9 cellular contexts compared by ENCODE assay signal in genomic region chrX:56726609-56727008, GRCh38. TPM values are rescaled to one million over a fixed set of nuclear protein-coding genes. Genes with fewer than 3 reads are reported as not detected.
A peak's percentile ranks its signal among the peaks of the same experiment; 100 is the strongest.
DNase-seq lines count a peak whose midpoint lies in the region; ATAC-seq, FAIRE-seq and TF ChIP-seq lines count a peak whose summit lies in the region.
"Had no signal": no experiment of that assay in that cellular context is flagged by ENCODE, and none has a peak within 500 bp of the region (broad histone marks: within the 10 kb centered on the region; RNA-seq: fewer than 3 reads in every experiment).

No MANE protein-coding gene starts in this region.

- DNase-seq in CD4-positive, alpha-beta T cell, result peak in 2 of 10 experiments; percentile 7 to 8
- peak; percentile 25 for DNase-seq in GM13976 (ENCODE audit: low spot score)
- peak; percentile 61 for DNase-seq in M059J (ENCODE audit: low read depth)
- peak; percentile 46 for DNase-seq in SK-N-DZ (ENCODE audit: low spot score)
- DNase-seq in esophagus squamous epithelium (lab: John Stamatoyannopoulos, UW), result no peak
- DNase-seq in psoas muscle, result no peak
- DNase-seq in GM12891 (ENCODE audit: insufficient read length, low spot score), result no peak
- no peak for DNase-seq in NCI-H774 (lab: John Stamatoyannopoulos, UW)

- peak overlapping the region; percentile 64 for H3K4me3 Mint-ChIP-seq in CD4-positive, alpha-beta T cell

- in situ Hi-C loops in GM13976 (cut with MboI; ENCODE audit: low sequenced_read_pairs, unreplicated experiment), result no loop called here

- TF ChIP-seq POLR2A in esophagus squamous epithelium (IDR thresholded peaks at IDR 0.05) (no peak), GM12891 (IDR thresholded peaks at IDR 0.05; ENCODE audit: low read depth, low read length) (no peak)

- intact Hi-C loops in CD4-positive, alpha-beta T cell (cut with DNase I, micrococcal nuclease), result loop anchor here (1.0 to 5.0 kb wide), 4 partner anchors 159 to 444 kb away; partner anchors contain the start of gene UBQLN2 (in 1 of the 2)
- intact Hi-C loops in esophagus squamous epithelium (cut with DNase I), result no loop called here
- intact Hi-C loops in psoas muscle (cut with DNase I), result loop anchor here in 1 of 2 donors (5.0 kb wide), 1 partner anchor 444 kb away; no protein-coding TSS in a partner anchor

- no peaks in the 10 kb centered on the region for H3K9me3 ChIP-seq in CD4-positive, alpha-beta T cell (ENCODE audit: control insufficient read depth, low read length)
- no peaks in the 10 kb centered on the region for H3K9me3 ChIP-seq in esophagus squamous epithelium
- peaks cover 6% of the 10 kb centered on the region for H3K9me3 ChIP-seq in psoas muscle

- peak; percentile 58 for TF ChIP-seq CTCF in CD4-positive, alpha-beta T cell (IDR thresholded peaks at IDR 0.05)
- TF ChIP-seq CTCF in GM13976 (IDR thresholded peaks at IDR 0.05; ENCODE audit: borderline replicate concordance, control extremely low read depth, extremely low read depth, insufficient read depth, missing control alignments) (peak; percentile 51), esophagus squamous epithelium (IDR thresholded peaks at IDR 0.05) (peak; percentile 27 to 55 (median 47)), psoas muscle (IDR thresholded peaks at IDR 0.05) (peak; percentile 65)

- H3K27ac ChIP-seq in CD4-positive, alpha-beta T cell (ENCODE audit: low read depth, low read length), result no peak overlapping the region
- H3K27ac ChIP-seq in esophagus squamous epithelium, result no peak overlapping the region
- H3K27ac ChIP-seq in psoas muscle, result no peak overlapping the region
- H3K27ac ChIP-seq: SK-N-MC had no signal

- peaks cover 10% of the 10 kb centered on the region for H3K36me3 Mint-ChIP-seq in CD4-positive, alpha-beta T cell (ENCODE audit: low read depth)

- H3K27me3 Mint-ChIP-seq in CD4-positive, alpha-beta T cell, result no peaks in the 10 kb centered on the region

- CTCF ChIA-PET in CD4-positive, alpha-beta T cell (lab: Charles Lee), result interaction anchor here (0.6 to 1.7 kb wide), 10 partner anchors 8 to 479 kb away, joined by 3 to 14 read pairs (median 3); no protein-coding TSS in a partner anchor

- no peaks in the 10 kb centered on the region for H3K9me3 Mint-ChIP-seq in CD4-positive, alpha-beta T cell

- WGBS in esophagus squamous epithelium, 2 donors, result 0% methylated on average over 1 of the region's 1 CpG
- WGBS in psoas muscle, 3 donors, result 0 to 4% (median 0%) methylated on average over 1 of the region's 1 CpG

- H3K4me1 ChIP-seq in esophagus squamous epithelium (peaks cover 0 to 18% (median 3%) of the 10 kb centered on the region in 3 donors), psoas muscle (no peaks in the 10 kb centered on the region)

- FAIRE-seq in GM12891 (lab: Jason Lieb, UNC), result no peak

- peak; percentile 51 for ATAC-seq in CD4-positive, alpha-beta T cell (ENCODE audit: poor library complexity)
- ATAC-seq in psoas muscle, result peak in 1 of 4 donors; percentile 58

- H3K27ac Mint-ChIP-seq in CD4-positive, alpha-beta T cell, result peak overlapping the region; percentile 71

- H3K27me3 ChIP-seq in CD4-positive, alpha-beta T cell (ENCODE audit: control insufficient read depth, insufficient read depth, low read length), result no peaks in the 10 kb centered on the region
- no peaks in the 10 kb centered on the region for H3K27me3 ChIP-seq in esophagus squamous epithelium
- peaks cover 0 to 49% (median 0%) of the 10 kb centered on the region in 3 donors for H3K27me3 ChIP-seq in psoas muscle (ENCODE audit: insufficient read depth in 3 of 3, low read length in 2 of 3)

- H3K4me3 ChIP-seq in esophagus squamous epithelium (no peak overlapping the region), psoas muscle (no peak overlapping the region)
- H3K4me3 ChIP-seq: SK-N-MC had no signal

- POLR2A ChIA-PET in CD4-positive, alpha-beta T cell (lab: Charles Lee), result interaction anchor here (0.6 to 1.3 kb wide), 3 partner anchors 134 to 445 kb away, joined by 3 to 7 read pairs (median 3); no protein-coding TSS in a partner anchor

- H3K36me3 ChIP-seq in esophagus squamous epithelium (no peaks in the 10 kb centered on the region), psoas muscle (ENCODE audit: insufficient read depth in 1 of 2, low read depth in 1 of 2) (no peaks in the 10 kb centered on the region)

- peaks cover 40% of the 10 kb centered on the region for H3K4me1 Mint-ChIP-seq in CD4-positive, alpha-beta T cell (ENCODE audit: low read depth)

TF ChIP-seq in GM12891, 5 proteins besides CTCF, POLR2A, EP300 and RAD21:
- no peak for TF ChIP-seq POLR2AphosphoS5 (IDR thresholded peaks at IDR 0.05; ENCODE audit: low read depth, low read length)
- TF ChIP-seq POU2F2 (IDR thresholded peaks at IDR 0.05; ENCODE audit: low read depth, low read length), result no peak
- no peak for TF ChIP-seq SPI1 (IDR thresholded peaks at IDR 0.05; ENCODE audit: low read depth, low read length)
- no peak for TF ChIP-seq PAX5 (IDR thresholded peaks at IDR 0.05; ENCODE audit: insufficient read depth, low read length, severe bottlenecking)
- no peak for TF ChIP-seq TAF1 (IDR thresholded peaks at IDR 0.05; ENCODE audit: low read depth, low read length)

RNA-seq across cellular contexts. Expression of gene NBDY, which starts 2.4 kb away (rescaled TPM):
- 10 to 100 TPM; 25.0 to 28.3 TPM for total RNA-seq in CD4-positive, alpha-beta T cell
- total RNA-seq in M059J (2014; rRNA removed; shearing (Covaris generic)), result 6.7 and 14.5 TPM in 2 replicates
- polyA plus RNA-seq in SK-N-DZ (2014; cell fraction: cytosol; rRNA removed), result 10.3 and 12.6 TPM in 2 replicates
- 3.9 and 7.2 TPM in 2 replicates for polyA plus RNA-seq in SK-N-DZ (2014; cell fraction: nucleus; rRNA removed)
- 10 to 100 TPM in 2 of 4 donors, 1 to 10 TPM in 2; 8.3 to 17.7 (median 10.8) TPM for total RNA-seq in esophagus squamous epithelium
- total RNA-seq in psoas muscle, result 10 to 100 TPM in 2 of 4 donors, 1 to 10 TPM in 2; 5.3 to 15.6 (median 8.5) TPM
- polyA plus RNA-seq in psoas muscle, result 1 to 10 TPM; 5.2 to 7.7 (median 6.5) TPM
- polyA plus RNA-seq in GM12891 (2012; ENCODE audit: low read depth, missing spikeins), result 37.7 TPM

Comparison
In these comparisons a context has a peak if more than half of its experiments do, and no peak if none do; other contexts are left out.
1. DNase-seq: peak in GM13976 (single experiment), M059J (single experiment) and SK-N-DZ (single experiment); none in esophagus squamous epithelium (single experiment), psoas muscle (0 of 2), GM12891 (single experiment) and NCI-H774 (single experiment).
2. Peak in every context shown above with its lines, with median percentiles within 50 percentile points of each other: CTCF ChIP-seq.